In genomic region chr5:118397231-118397630, GRCh38 we compare ENCODE assay signal across 17 cellular contexts.
"Had no signal": no experiment of that assay in that cellular context is flagged by ENCODE, and none has a peak within 500 bp of the region (broad histone marks: within the 10 kb centered on the region; RNA-seq: fewer than 3 reads in every experiment).

No MANE protein-coding gene starts in this region.

- DNase-seq: activated CD4-positive, alpha-beta T cell treated with anti-CD3 and anti-CD28 coated beads for 4 hours; activated CD8-positive, alpha-beta memory T cell treated with anti-CD3 and anti-CD28 coated beads, Interleukin-2, amount 50 U/mL, for 4 hours; activated CD8-positive, alpha-beta T cell treated with anti-CD3 and anti-CD28 coated beads, Interleukin-2, amount 10 ng/mL, durations not matched to agents 7 days and 5 days; activated effector memory CD4-positive, alpha-beta T cell treated with anti-CD3 and anti-CD28 coated beads, Interleukin-2, amount 50 U/mL, for 16 hours; activated T-cell treated with anti-CD3 and anti-CD28 coated beads, Interleukin-2, amount 50 U/mL, for 48 hours; dorsolateral prefrontal cortex; endodermal cell; erythroblast; islet precursor cell; midbrain; ovary; right lobe of liver; stimulated activated CD4-positive, alpha-beta T cell treated with anti-CD3 and anti-CD28 coated beads, Interleukin-4, amount 100 ng/mL, for 4 hours; stimulated activated CD8-positive, alpha-beta memory T cell treated with anti-CD3 and anti-CD28 coated beads, Interleukin-4, amount 100 ng/mL, for 48 hours; trophoblast cell had no signal

- ATAC-seq: activated CD8-positive, alpha-beta T cell treated with anti-CD3 and anti-CD28 coated beads, Interleukin-2, amount 10 ng/mL, durations not matched to agents 7 days and 5 days; activated naive CD4-positive, alpha-beta T cell treated with anti-CD3 and anti-CD28 coated beads, Interleukin-2, amount 50 U/mL, for 72 hours; right lobe of liver; WTC11 had no signal
